In genomic region chr11:63534895-63535461, GRCh38 we compare ENCODE assay signal across 13 cellular contexts. TPM values are rescaled to one million over a fixed set of nuclear protein-coding genes. Genes with fewer than 3 reads are reported as not detected.
A peak's percentile ranks its signal among the peaks of the same experiment; 100 is the strongest.
DNase-seq lines count a peak whose midpoint lies in the region; ATAC-seq and TF ChIP-seq lines count a peak whose summit lies in the region.
"Had no signal": no experiment of that assay in that cellular context is flagged by ENCODE, and none has a peak within 500 bp of the region (broad histone marks: within the 10 kb centered on the region; RNA-seq: fewer than 3 reads in every experiment).

No MANE protein-coding gene starts in this region.

- H3K27me3 Mint-ChIP-seq in MCF 10A (ENCODE audit: insufficient read depth, unreplicated experiment): no peaks in the 10 kb centered on the region
- H3K27me3 Mint-ChIP-seq in activated naive CD8-positive, alpha-beta T cell: no peaks in the 10 kb centered on the region

- no peak overlapping the region for H3K4me3 Mint-ChIP-seq in MCF 10A (ENCODE audit: unreplicated experiment)
- H3K4me3 Mint-ChIP-seq in activated naive CD8-positive, alpha-beta T cell: peak overlapping the region; percentile 94

- H3K36me3 Mint-ChIP-seq in MCF 10A (ENCODE audit: insufficient read depth, unreplicated experiment): no peaks in the 10 kb centered on the region
- peaks cover under 1% of the 10 kb centered on the region for H3K36me3 Mint-ChIP-seq in activated naive CD8-positive, alpha-beta T cell

- intact Hi-C loops in breast epithelium (cut with DNase I; ENCODE audit: low total_unique reads): no loop called here
- intact Hi-C loops in MCF 10A (cut with micrococcal nuclease): no loop called here
- intact Hi-C loops in transverse colon (cut with DNase I; ENCODE audit: low total_unique reads): no loop called here

- TF ChIP-seq CTCF in breast epithelium (IDR thresholded peaks at IDR 0.05) (no peak), MCF 10A (IDR thresholded peaks at IDR 0.05; ENCODE audit: unreplicated experiment) (no peak), transverse colon (IDR thresholded peaks at IDR 0.05) (no peak)

- H3K9me3 Mint-ChIP-seq in MCF 10A (ENCODE audit: unreplicated experiment): no peaks in the 10 kb centered on the region
- no peaks in the 10 kb centered on the region for H3K9me3 Mint-ChIP-seq in activated naive CD8-positive, alpha-beta T cell (ENCODE audit: low read depth)

- no TSS peak for BruUV-seq in MCF 10A (replicated peaks; lab: Mats Ljungman, UMichigan)

- no peaks in the 10 kb centered on the region for H3K9me3 ChIP-seq in breast epithelium
- H3K9me3 ChIP-seq in transverse colon: no peaks in the 10 kb centered on the region
- H3K9me3 ChIP-seq: gastroesophageal sphincter had no signal

- WGBS in transverse colon (ENCODE audit: low coverage in 1 of 2), 2 donors: 69 to 92% methylated on average over 2 to 5 of the region's 5 CpGs

- no peak for DNase-seq in breast epithelium (ENCODE audit: low spot score in 2 of 2)
- no peak for DNase-seq in MCF 10A (ENCODE audit: unreplicated experiment)
- no peak for DNase-seq in transverse colon
- no peak for DNase-seq in HPDE6-E6E7 (ENCODE audit: extremely low spot score)
- DNase-seq: NCI-H2029 treated with DMSO at 0.1 percent for 48 hours had no signal

- H3K36me3 ChIP-seq in breast epithelium (no peaks in the 10 kb centered on the region), transverse colon (no peaks in the 10 kb centered on the region)

- POLR2A ChIA-PET in MCF 10A (lab: Yijun Ruan, JAX): no interaction called here

- no peaks in the 10 kb centered on the region for H3K27me3 ChIP-seq in breast epithelium
- no peaks in the 10 kb centered on the region for H3K27me3 ChIP-seq in transverse colon
- H3K27me3 ChIP-seq: gastroesophageal sphincter had no signal

- no peak overlapping the region for H3K27ac Mint-ChIP-seq in MCF 10A (ENCODE audit: low read depth, unreplicated experiment)
- peak overlapping the region; percentile 80 for H3K27ac Mint-ChIP-seq in activated naive CD8-positive, alpha-beta T cell

- no peak for TF ChIP-seq EP300 in transverse colon (IDR thresholded peaks at IDR 0.05; ENCODE audit: low read depth)

- H3K4me3 ChIP-seq in breast epithelium (no peak overlapping the region), transverse colon (no peak overlapping the region)
- H3K4me3 ChIP-seq: gastroesophageal sphincter had no signal

- in situ Hi-C loops in transverse colon (cut with MboI; ENCODE audit: low pct_ligation_motif_present in 1 of 4, low pct_unique_long_range_greater_than_20kb in 1 of 4, low sequenced_read_pairs in 3 of 4): no loop called here

- peaks cover 14% of the 10 kb centered on the region for H3K4me1 Mint-ChIP-seq in MCF 10A (ENCODE audit: insufficient read depth, unreplicated experiment)
- H3K4me1 Mint-ChIP-seq in activated naive CD8-positive, alpha-beta T cell (ENCODE audit: low read depth): peaks cover 88% of the 10 kb centered on the region

- CTCF ChIA-PET in MCF 10A (lab: Yijun Ruan, JAX): no interaction called here

- H3K4me1 ChIP-seq in breast epithelium (peaks cover 29 to 54% of the 10 kb centered on the region in 2 donors), transverse colon (peaks cover 20 to 54% (median 27%) of the 10 kb centered on the region in 4 donors)

- H3K27ac ChIP-seq in breast epithelium (peak overlapping the region; percentile 95), transverse colon (peak overlapping the region; percentile 83 to 90 (median 86))

- no peak for TF ChIP-seq POLR2A in breast epithelium (IDR thresholded peaks at IDR 0.05)
- no peak for TF ChIP-seq POLR2A in transverse colon (IDR thresholded peaks at IDR 0.05)

- peak; percentile 52 for ATAC-seq in HG03354 (IDR thresholded peaks at IDR 0.05; ENCODE audit: poor library complexity, severe bottlenecking, unreplicated experiment)
- no peak for ATAC-seq in GM19395 (IDR thresholded peaks at IDR 0.05; ENCODE audit: unreplicated experiment)
- no peak for ATAC-seq in GM18868 (IDR thresholded peaks at IDR 0.05; ENCODE audit: unreplicated experiment)
- ATAC-seq: gastroesophageal sphincter had no signal

RNA-seq across cellular contexts. Expression of gene PLAAT4, which starts 1.6 kb away (rescaled TPM):
- total RNA-seq in breast epithelium (10 to 100 TPM; 13.9 to 100.0 (median 95.3) TPM), MCF 10A (2022) (0.69 and 0.96 TPM in 2 replicates), transverse colon (10 to 100 TPM; 35.4 to 78.6 (median 40.7) TPM)
- total RNA-seq: SK-MEL-5 had no signal

RNA-seq across cellular contexts. Expression of gene PLAAT2, which starts 28.2 kb away (rescaled TPM):
- total RNA-seq in breast epithelium (1 to 10 TPM; 1.1 to 2.6 (median 2.0) TPM), MCF 10A (2022) (0.58 TPM in 1 of 2 replicates, not detected in the other), transverse colon (10 to 100 TPM in 3 of 4 donors, not detected in 1; 38.7 to 47.9 (median 43.0) TPM)
- total RNA-seq: chondrocyte, gastroesophageal sphincter, mononuclear cell, SK-MEL-5 had no signal

RNA-seq across cellular contexts. Expression of gene LGALS12, which starts 29.1 kb away (rescaled TPM):
- total RNA-seq in breast epithelium (10 to 100 TPM in 2 of 3 donors, 1 to 10 TPM in 1; 6.6 to 82.6 (median 11.9) TPM), MCF 10A (2022) (not detected in 2 replicates), transverse colon (under 1 TPM in 1 of 4 donors, not detected in 3; 0.64 TPM)
- total RNA-seq: chondrocyte, SK-MEL-5 had no signal

RNA-seq across cellular contexts. Expression of gene PLAAT5, which starts 44.0 kb away (rescaled TPM):
- total RNA-seq in breast epithelium: 10 to 100 TPM in 2 of 3 donors, 1 to 10 TPM in 1; 9.8 to 61.9 (median 11.9) TPM
- not detected in 2 replicates for total RNA-seq in MCF 10A (2022)
- total RNA-seq in transverse colon: 1 to 10 TPM in 1 of 4 donors, under 1 TPM in 1, not detected in 2; 0.79 to 1.4 TPM
- total RNA-seq: SK-MEL-5 had no signal
